ENCODE assay signal across 13 cellular contexts in the genomic region with DNA sequence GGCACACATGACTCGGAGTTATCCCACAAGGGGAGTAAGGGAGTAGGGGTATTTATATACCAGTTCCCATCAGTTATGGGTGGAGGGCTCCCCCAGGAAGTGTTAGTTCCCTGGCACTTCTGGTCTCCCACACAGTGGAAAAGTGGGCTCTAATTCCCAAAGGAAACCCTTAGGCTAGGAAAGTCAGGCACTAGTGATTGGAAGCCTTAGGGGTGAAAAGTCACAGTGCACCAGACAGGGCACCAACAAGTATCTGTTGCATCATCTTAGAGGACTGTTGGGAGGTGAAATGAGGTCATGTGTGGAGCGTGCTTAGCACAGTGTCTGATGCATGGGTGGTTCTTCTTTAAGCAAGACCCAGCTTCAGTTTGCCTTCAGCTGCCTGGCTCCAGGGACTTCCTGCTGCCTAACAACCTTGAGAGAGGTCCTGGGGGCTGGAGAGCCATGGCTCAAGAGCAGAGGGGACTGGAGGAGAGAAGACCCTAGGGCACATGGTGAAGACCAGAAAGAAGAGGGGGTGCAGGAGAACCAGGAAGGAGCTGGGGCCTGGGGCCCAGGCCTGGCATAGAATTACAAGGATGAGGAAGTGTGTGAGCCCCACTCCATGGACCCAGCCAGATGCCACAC. TPM values are rescaled to one million over a fixed set of nuclear protein-coding genes. Genes with fewer than 3 reads are reported as not detected.
DNase-seq lines count a peak whose midpoint lies in the region; ATAC-seq and TF ChIP-seq lines count a peak whose summit lies in the region.
"Had no signal": no experiment of that assay in that cellular context is flagged by ENCODE, and none has a peak within 500 bp of the region (broad histone marks: within the 10 kb centered on the region; RNA-seq: fewer than 3 reads in every experiment).

No MANE protein-coding gene starts in this region.

- peak; percentile 46 to 65 for ATAC-seq in activated T-cell treated with anti-CD3 and anti-CD28 coated beads, Interleukin-2, amount 50 U/mL, for 72 hours (replicated peaks in 1 of 2)

- H3K4me3 ChIP-seq in thyroid gland (replicated peaks in 1 of 3) (no peak overlapping the region), prostate gland (no peak overlapping the region)
- H3K4me3 ChIP-seq: coronary artery had no signal

- H3K27ac Mint-ChIP-seq in activated T-cell treated with anti-CD3 and anti-CD28 coated beads, Interleukin-2, amount 50 U/mL, for 72 hours: no peak overlapping the region
- no peak overlapping the region for H3K27ac Mint-ChIP-seq in HFFc6
- H3K27ac Mint-ChIP-seq: activated naive CD4-positive, alpha-beta T cell treated with anti-CD3 and anti-CD28 coated beads, Interleukin-2, amount 50 U/mL, for 24 hours had no signal

- no peak overlapping the region for H3K4me3 Mint-ChIP-seq in activated T-cell treated with anti-CD3 and anti-CD28 coated beads, Interleukin-2, amount 50 U/mL, for 72 hours
- no peak overlapping the region for H3K4me3 Mint-ChIP-seq in HFFc6
- H3K4me3 Mint-ChIP-seq: activated naive CD4-positive, alpha-beta T cell treated with anti-CD3 and anti-CD28 coated beads, Interleukin-2, amount 50 U/mL, for 24 hours; nephron had no signal

- H3K27me3 ChIP-seq in thyroid gland (no peaks in the 10 kb centered on the region), prostate gland (replicated peaks; ENCODE audit: insufficient read depth) (no peaks in the 10 kb centered on the region)

- TF ChIP-seq CTCF in thyroid gland (IDR thresholded peaks at IDR 0.05) (no peak), prostate gland (IDR thresholded peaks at IDR 0.05) (no peak), HFFc6 (IDR thresholded peaks at IDR 0.05) (no peak)

- intact Hi-C loops in thyroid gland (cut with DNase I) (no loop called here), prostate gland (cut with DNase I) (no loop called here)

- TF ChIP-seq POLR2A in thyroid gland (IDR thresholded peaks at IDR 0.05) (no peak), prostate gland (IDR thresholded peaks at IDR 0.05) (no peak)

- no peak overlapping the region for H3K27ac ChIP-seq in thyroid gland
- no peak overlapping the region for H3K27ac ChIP-seq in prostate gland
- H3K27ac ChIP-seq: coronary artery had no signal

- H3K36me3 ChIP-seq in thyroid gland: no peaks in the 10 kb centered on the region
- no peaks in the 10 kb centered on the region for H3K36me3 ChIP-seq in prostate gland

- H3K9me3 ChIP-seq in thyroid gland (no peaks in the 10 kb centered on the region), prostate gland (no peaks in the 10 kb centered on the region)

- H3K4me1 ChIP-seq in thyroid gland (peaks cover 26 to 29% of the 10 kb centered on the region in 2 donors), prostate gland (replicated peaks) (peaks cover 4% of the 10 kb centered on the region)

- DNase-seq in activated T-cell treated with anti-CD3 and anti-CD28 coated beads, Interleukin-2, amount 50 U/mL, for 72 hours: no peak
- DNase-seq in activated T-cell treated with anti-CD3 and anti-CD28 coated beads for 4 hours (no peak), NOMO-1 treated with DMSO at 0.1 percent for 48 hours (lab: John Stamatoyannopoulos, UW; ENCODE audit: unreplicated experiment) (peak; percentile 90), fibroblast of peridontal ligament (ENCODE audit: extremely low read depth) (peak; percentile 6), thyroid gland (peak; percentile 45 to 49), prostate gland (ENCODE audit: low spot score) (no peak), RPMI8226 (no peak), HFFc6 (no peak)
- DNase-seq: ACHN; activated CD4-positive, CD25-positive, alpha-beta regulatory T cell treated with anti-CD3 and anti-CD28 coated beads, Interleukin-2, amount 50 U/mL, for 72 hours had no signal

- peaks cover 23% of the 10 kb centered on the region for H3K4me1 Mint-ChIP-seq in activated T-cell treated with anti-CD3 and anti-CD28 coated beads, Interleukin-2, amount 50 U/mL, for 72 hours (ENCODE audit: low read depth)
- no peaks in the 10 kb centered on the region for H3K4me1 Mint-ChIP-seq in HFFc6 (ENCODE audit: low read depth)

- H3K27me3 Mint-ChIP-seq in activated T-cell treated with anti-CD3 and anti-CD28 coated beads, Interleukin-2, amount 50 U/mL, for 72 hours (ENCODE audit: low read depth): peaks cover 51% of the 10 kb centered on the region
- H3K27me3 Mint-ChIP-seq in HFFc6 (ENCODE audit: insufficient read depth): peaks cover 10% of the 10 kb centered on the region
- H3K27me3 Mint-ChIP-seq: activated naive CD4-positive, alpha-beta T cell treated with anti-CD3 and anti-CD28 coated beads, Interleukin-2, amount 50 U/mL, for 24 hours had no signal

- H3K9me3 Mint-ChIP-seq in activated T-cell treated with anti-CD3 and anti-CD28 coated beads, Interleukin-2, amount 50 U/mL, for 72 hours: no peaks in the 10 kb centered on the region
- no peaks in the 10 kb centered on the region for H3K9me3 Mint-ChIP-seq in HFFc6
- H3K9me3 Mint-ChIP-seq: activated naive CD4-positive, alpha-beta T cell treated with anti-CD3 and anti-CD28 coated beads, Interleukin-2, amount 50 U/mL, for 24 hours; nephron had no signal

- H3K36me3 Mint-ChIP-seq in activated T-cell treated with anti-CD3 and anti-CD28 coated beads, Interleukin-2, amount 50 U/mL, for 72 hours (ENCODE audit: insufficient read depth in 2 of 2): no peaks in the 10 kb centered on the region
- no peaks in the 10 kb centered on the region for H3K36me3 Mint-ChIP-seq in HFFc6 (ENCODE audit: low read depth)
- H3K36me3 Mint-ChIP-seq: activated naive CD4-positive, alpha-beta T cell treated with anti-CD3 and anti-CD28 coated beads, Interleukin-2, amount 50 U/mL, for 24 hours had no signal

- WGBS in thyroid gland, 2 donors: 53 to 64% methylated on average over 2 of the region's 2 CpGs
- 83% methylated on average over 2 of the region's 2 CpGs for WGBS in prostate gland

RNA-seq across cellular contexts. Expression of a gene that starts 7.5 kb away (rescaled TPM):
- 10 to 100 TPM; 25.9 to 27.7 TPM for total RNA-seq in activated T-cell treated with anti-CD3 and anti-CD28 coated beads, Interleukin-2, amount 50 U/mL, for 72 hours
- 10 to 100 TPM; 12.6 to 42.4 (median 23.7) TPM for total RNA-seq in thyroid gland
- total RNA-seq in prostate gland: 10 to 100 TPM; 24.8 to 53.5 TPM
- 10 to 100 TPM; 17.9 to 24.4 (median 24.0) TPM for total RNA-seq in HFFc6 (2021; fragmentation: NEBNext Ultra II Directional; extraction: Animal tissue kit (Norgen Biotek cat#: 25700))

Comparison
In these comparisons a context has a peak if more than half of its experiments do, and no peak if none do; other contexts are left out.
1. DNase-seq: peak in NOMO-1 treated with DMSO at 0.1 percent for 48 hours (single experiment), fibroblast of peridontal ligament (single experiment) and thyroid gland (2 of 2); none in activated T-cell treated with anti-CD3 and anti-CD28 coated beads, Interleukin-2, amount 50 U/mL, for 72 hours (0 of 2), activated T-cell treated with anti-CD3 and anti-CD28 coated beads for 4 hours (single experiment), prostate gland (single experiment), RPMI8226 (single experiment) and HFFc6 (single experiment).